In genomic region chr12:103800252-103800771, GRCh38 we compare ENCODE assay signal across 8 cellular contexts. TPM values are rescaled to one million over a fixed set of nuclear protein-coding genes. Genes with fewer than 3 reads are reported as not detected.
DNase-seq lines count a peak whose midpoint lies in the region; ATAC-seq and TF ChIP-seq lines count a peak whose summit lies in the region.

No MANE protein-coding gene starts in this region.

- ATAC-seq in HG02588 (IDR thresholded peaks at IDR 0.05; ENCODE audit: unreplicated experiment) (no peak), HG02870 (IDR thresholded peaks at IDR 0.05; ENCODE audit: unreplicated experiment) (no peak)
- ATAC-seq in effector memory CD8-positive, alpha-beta T cell (replicated peaks): no peak

- H3K4me3 Mint-ChIP-seq in Calu3 (ENCODE audit: low read depth, unreplicated experiment) (peak overlapping the region; percentile 36), osteocyte (ENCODE audit: unreplicated experiment) (no peak overlapping the region)
- H3K4me3 Mint-ChIP-seq in effector memory CD8-positive, alpha-beta T cell: no peak overlapping the region

- BruUV-seq in Calu3 (replicated peaks; lab: Mats Ljungman, UMichigan): no TSS peak

- TF ChIP-seq CTCF in Calu3 (IDR thresholded peaks at IDR 0.05; ENCODE audit: unreplicated experiment) (no peak), esophagus squamous epithelium (IDR thresholded peaks at IDR 0.05) (no peak), osteocyte (IDR thresholded peaks at IDR 0.05) (no peak)

- H3K27me3 Mint-ChIP-seq in Calu3 (ENCODE audit: unreplicated experiment): no peaks in the 10 kb centered on the region
- H3K27me3 Mint-ChIP-seq in osteocyte (ENCODE audit: unreplicated experiment): no peaks in the 10 kb centered on the region
- H3K27me3 Mint-ChIP-seq in effector memory CD8-positive, alpha-beta T cell: no peaks in the 10 kb centered on the region

- peak; percentile 51 for DNase-seq in Calu3
- DNase-seq in NCI-H446 treated with DMSO at 0.1 percent for 48 hours (lab: John Stamatoyannopoulos, UW): peak; percentile 62
- DNase-seq in esophagus squamous epithelium (lab: John Stamatoyannopoulos, UW): no peak
- no peak for DNase-seq in osteocyte (ENCODE audit: extremely low spot score, unreplicated experiment)
- no peak for DNase-seq in effector memory CD8-positive, alpha-beta T cell
- DNase-seq in SIG-M5 treated with dmso at 0.1 percent for 504 hours (lab: John Stamatoyannopoulos, UW; ENCODE audit: unreplicated experiment): no peak

- H3K36me3 ChIP-seq in esophagus squamous epithelium: peaks cover 0 to 16% (median 0%) of the 10 kb centered on the region in 3 donors

- intact Hi-C loops in Calu3 (cut with micrococcal nuclease; ENCODE audit: unreplicated experiment): loop anchor here (1.0 to 5.0 kb wide), 3 partner anchors 41 to 132 kb away; partner anchors contain the start of genes HSP90B1 and NT5DC3
- intact Hi-C loops in esophagus squamous epithelium (cut with DNase I): no loop called here

- peaks cover 62% of the 10 kb centered on the region for H3K4me1 Mint-ChIP-seq in Calu3 (ENCODE audit: low read depth, unreplicated experiment)
- peaks cover 25% of the 10 kb centered on the region for H3K4me1 Mint-ChIP-seq in osteocyte (ENCODE audit: unreplicated experiment)
- no peaks in the 10 kb centered on the region for H3K4me1 Mint-ChIP-seq in effector memory CD8-positive, alpha-beta T cell (ENCODE audit: low read depth in 2 of 2)

- H3K27ac Mint-ChIP-seq in Calu3 (ENCODE audit: unreplicated experiment) (peak overlapping the region; percentile 81), osteocyte (ENCODE audit: unreplicated experiment) (peak overlapping the region; percentile 40)
- H3K27ac Mint-ChIP-seq in effector memory CD8-positive, alpha-beta T cell: no peak overlapping the region

- TF ChIP-seq POLR2A in esophagus squamous epithelium (IDR thresholded peaks at IDR 0.05): no peak

- H3K27me3 ChIP-seq in esophagus squamous epithelium: no peaks in the 10 kb centered on the region

- peak overlapping the region in 1 of 4 donors; percentile 30 for H3K4me3 ChIP-seq in esophagus squamous epithelium

- CTCF ChIA-PET in Calu3 (lab: Charles Lee): interaction anchor here (0.5 to 1.4 kb wide), 2 partner anchors 10 to 61 kb away, joined by 4 to 5 read pairs; no protein-coding TSS in a partner anchor

- peaks cover 36% of the 10 kb centered on the region for H3K36me3 Mint-ChIP-seq in Calu3 (ENCODE audit: insufficient read depth, unreplicated experiment)
- peaks cover 10% of the 10 kb centered on the region for H3K36me3 Mint-ChIP-seq in osteocyte (ENCODE audit: unreplicated experiment)
- peaks cover 8% of the 10 kb centered on the region for H3K36me3 Mint-ChIP-seq in effector memory CD8-positive, alpha-beta T cell (ENCODE audit: insufficient read depth)

- H3K9me3 Mint-ChIP-seq in Calu3 (ENCODE audit: low read depth, unreplicated experiment): peaks cover 3% of the 10 kb centered on the region
- H3K9me3 Mint-ChIP-seq in osteocyte (ENCODE audit: unreplicated experiment): no peaks in the 10 kb centered on the region
- no peaks in the 10 kb centered on the region for H3K9me3 Mint-ChIP-seq in effector memory CD8-positive, alpha-beta T cell

- H3K27ac ChIP-seq in esophagus squamous epithelium: peak overlapping the region in 3 of 4 donors; percentile 32 to 63 (median 49)

- H3K4me1 ChIP-seq in esophagus squamous epithelium: peaks cover 0 to 41% (median 27%) of the 10 kb centered on the region in 3 donors

- H3K9me3 ChIP-seq in esophagus squamous epithelium: no peaks in the 10 kb centered on the region

- 2 to 25% methylated on average over 3 to 10 of the region's 10 CpGs for WGBS in esophagus squamous epithelium, 2 donors

RNA-seq across cellular contexts. Expression of gene NT5DC3, which starts 40.7 kb away (rescaled TPM):
- total RNA-seq in Calu3 (2022): 18.1 and 24.0 TPM in 2 replicates
- total RNA-seq in esophagus squamous epithelium: 10 to 100 TPM in 1 of 4 donors, 1 to 10 TPM in 3; 4.7 to 32.2 (median 5.8) TPM
- total RNA-seq in osteocyte: 11.3 and 12.5 TPM in 2 replicates

Comparison
In these comparisons a context has a peak if more than half of its experiments do, and no peak if none do; other contexts are left out.
1. DNase-seq: peak in Calu3 (single experiment) and NCI-H446 treated with DMSO at 0.1 percent for 48 hours (single experiment); none in esophagus squamous epithelium (single experiment), osteocyte (single experiment), effector memory CD8-positive, alpha-beta T cell (0 of 3) and SIG-M5 treated with dmso at 0.1 percent for 504 hours (single experiment).
2. H3K27ac Mint-ChIP-seq: peak in Calu3 (single experiment) and osteocyte (single experiment); none in effector memory CD8-positive, alpha-beta T cell (0 of 2).